ENCODE assay signal across 1 cellular context in the genomic region with DNA sequence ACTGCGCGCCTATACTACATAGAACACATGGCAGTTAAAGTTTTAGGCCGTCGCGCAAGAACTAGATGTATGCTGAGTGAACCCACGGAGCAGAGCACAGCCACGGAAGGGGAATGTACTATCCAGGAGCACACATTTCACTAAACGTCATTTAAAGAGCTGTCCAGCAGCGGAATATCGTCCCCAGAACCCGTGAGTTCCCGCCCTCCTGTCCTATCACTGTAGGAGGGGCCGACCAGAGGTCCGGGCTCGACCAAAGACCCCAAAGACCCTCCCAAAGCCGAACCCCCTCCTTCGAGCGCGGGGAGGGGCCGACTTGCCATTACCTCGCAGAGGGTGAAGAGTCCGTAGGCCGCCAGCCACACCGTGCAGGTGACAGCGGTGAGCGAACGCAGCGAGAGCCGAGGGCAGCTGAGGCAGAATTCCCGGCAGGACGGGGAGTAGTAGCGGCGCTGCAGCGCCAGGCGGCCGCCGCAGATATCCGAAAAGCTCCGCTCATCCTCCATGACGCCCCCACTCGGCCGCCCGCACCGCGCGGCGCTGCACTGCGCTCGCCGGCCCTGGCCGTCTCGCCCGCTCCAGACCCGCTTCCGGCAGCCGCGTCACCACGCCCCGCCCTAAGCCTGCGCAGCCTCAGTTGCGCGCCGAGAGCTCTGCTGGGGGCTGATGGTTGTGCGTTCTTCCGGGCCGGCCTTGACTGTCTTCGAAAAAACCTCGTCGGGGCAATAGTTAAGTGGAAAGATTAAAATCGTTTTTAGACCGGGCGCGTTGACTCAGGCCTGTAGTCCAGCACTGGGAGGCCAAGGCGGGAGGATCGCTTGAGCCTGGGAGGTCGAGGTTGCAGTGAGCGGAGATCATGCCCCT.
TF ChIP-seq lines count a peak whose summit lies in the region.

Gene PIGH (minus strand): TSS at position 571 of the 864 bp plus-strand sequence. CDS start 65 bp downstream, at position 506.

TF ChIP-seq in HepG2, 621 proteins besides CTCF, POLR2A, EP300 and RAD21 (continued from another document and continues in another):
- peak; percentile 68 for TF ChIP-seq PAXIP1 (CRISPR knock-in tag; conservative IDR thresholded peaks at IDR 0.05)
- TF ChIP-seq ZNF274 (CRISPR knock-in tag; IDR thresholded peaks at IDR 0.05) = 0 out of 2 replicates have a peak, but pooled peaks have one; percentile 25
- TF ChIP-seq UBTF (CRISPR knock-in tag; IDR thresholded peaks at IDR 0.05) = peak; percentile 96
- no peak for TF ChIP-seq ZBTB1 (CRISPR knock-in tag; IDR thresholded peaks at IDR 0.05; ENCODE audit: borderline replicate concordance)
- TF ChIP-seq U2AF2 (IDR thresholded peaks at IDR 0.05; ENCODE audit: low read depth, low read length) = no peak
- TF ChIP-seq ASH2L (IDR thresholded peaks at IDR 0.05; ENCODE audit: insufficient read length, low read depth, low read length) = peak; percentile 74
- TF ChIP-seq POLR2AphosphoS5 (IDR thresholded peaks at IDR 0.05; ENCODE audit: low read depth, low read length) = peak; percentile 76
- TF ChIP-seq ZNF672 (CRISPR knock-in tag; IDR thresholded peaks at IDR 0.05) = no peak
- no peak for TF ChIP-seq ZNF530 (CRISPR knock-in tag; IDR thresholded peaks at IDR 0.05; ENCODE audit: low read depth)
- TF ChIP-seq GATAD1 (CRISPR knock-in tag; IDR thresholded peaks at IDR 0.05) = peak; percentile 71; the same call in 1 of the 2 replicates
- no peak for TF ChIP-seq ZNF589 (CRISPR knock-in tag; conservative IDR thresholded peaks at IDR 0.05)
- TF ChIP-seq NFYC (CRISPR knock-in tag; IDR thresholded peaks at IDR 0.05) = no peak
- peak; percentile 92 for TF ChIP-seq RBM39 (IDR thresholded peaks at IDR 0.05; ENCODE audit: low read depth, low read length, poor library complexity, severe bottlenecking)
- TF ChIP-seq, protein P1, sequence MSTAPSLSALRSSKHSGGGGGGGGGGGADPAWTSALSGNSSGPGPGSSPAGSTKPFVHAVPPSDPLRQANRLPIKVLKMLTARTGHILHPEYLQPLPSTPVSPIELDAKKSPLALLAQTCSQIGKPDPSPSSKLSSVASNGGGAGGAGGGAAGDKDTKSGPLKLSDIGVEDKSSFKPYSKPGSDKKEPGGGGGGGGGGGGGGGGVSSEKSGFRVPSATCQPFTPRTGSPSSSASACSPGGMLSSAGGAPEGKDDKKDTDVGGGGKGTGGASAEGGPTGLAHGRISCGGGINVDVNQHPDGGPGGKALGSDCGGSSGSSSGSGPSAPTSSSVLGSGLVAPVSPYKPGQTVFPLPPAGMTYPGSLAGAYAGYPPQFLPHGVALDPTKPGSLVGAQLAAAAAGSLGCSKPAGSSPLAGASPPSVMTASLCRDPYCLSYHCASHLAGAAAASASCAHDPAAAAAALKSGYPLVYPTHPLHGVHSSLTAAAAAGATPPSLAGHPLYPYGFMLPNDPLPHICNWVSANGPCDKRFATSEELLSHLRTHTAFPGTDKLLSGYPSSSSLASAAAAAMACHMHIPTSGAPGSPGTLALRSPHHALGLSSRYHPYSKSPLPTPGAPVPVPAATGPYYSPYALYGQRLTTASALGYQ (CRISPR knock-in tag; IDR thresholded peaks at IDR 0.05) = no peak; the same call in 1 of the 2 replicates
- TF ChIP-seq ZNF10 (CRISPR knock-in tag; IDR thresholded peaks at IDR 0.05; ENCODE audit: borderline replicate concordance, low read depth) = no peak
- no peak for TF ChIP-seq JUNB (CRISPR knock-in tag; IDR thresholded peaks at IDR 0.05; ENCODE audit: borderline replicate concordance)
- 0 out of 2 replicates have a peak, but pooled peaks have one; percentile 73 for TF ChIP-seq NR1H2 (CRISPR knock-in tag; IDR thresholded peaks at IDR 0.05; ENCODE audit: borderline replicate concordance, low read depth)
- TF ChIP-seq ZNF616 (CRISPR knock-in tag; IDR thresholded peaks at IDR 0.05; ENCODE audit: low read depth) = no peak
- no peak for TF ChIP-seq CBX5 (CRISPR knock-in tag; IDR thresholded peaks at IDR 0.05; ENCODE audit: borderline replicate concordance)
- no peak for TF ChIP-seq ZNF550 (CRISPR knock-in tag; IDR thresholded peaks at IDR 0.05; ENCODE audit: borderline replicate concordance)
- no peak for TF ChIP-seq NBN (conservative IDR thresholded peaks at IDR 0.05)
- TF ChIP-seq, protein P2, sequence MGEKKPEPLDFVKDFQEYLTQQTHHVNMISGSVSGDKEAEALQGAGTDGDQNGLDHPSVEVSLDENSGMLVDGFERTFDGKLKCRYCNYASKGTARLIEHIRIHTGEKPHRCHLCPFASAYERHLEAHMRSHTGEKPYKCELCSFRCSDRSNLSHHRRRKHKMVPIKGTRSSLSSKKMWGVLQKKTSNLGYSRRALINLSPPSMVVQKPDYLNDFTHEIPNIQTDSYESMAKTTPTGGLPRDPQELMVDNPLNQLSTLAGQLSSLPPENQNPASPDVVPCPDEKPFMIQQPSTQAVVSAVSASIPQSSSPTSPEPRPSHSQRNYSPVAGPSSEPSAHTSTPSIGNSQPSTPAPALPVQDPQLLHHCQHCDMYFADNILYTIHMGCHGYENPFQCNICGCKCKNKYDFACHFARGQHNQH (CRISPR knock-in tag; IDR thresholded peaks at IDR 0.05) = no peak; the same call in 1 of the 2 replicates
- no peak for TF ChIP-seq KLF13 (CRISPR knock-in tag; IDR thresholded peaks at IDR 0.05)
- TF ChIP-seq, protein P3, sequence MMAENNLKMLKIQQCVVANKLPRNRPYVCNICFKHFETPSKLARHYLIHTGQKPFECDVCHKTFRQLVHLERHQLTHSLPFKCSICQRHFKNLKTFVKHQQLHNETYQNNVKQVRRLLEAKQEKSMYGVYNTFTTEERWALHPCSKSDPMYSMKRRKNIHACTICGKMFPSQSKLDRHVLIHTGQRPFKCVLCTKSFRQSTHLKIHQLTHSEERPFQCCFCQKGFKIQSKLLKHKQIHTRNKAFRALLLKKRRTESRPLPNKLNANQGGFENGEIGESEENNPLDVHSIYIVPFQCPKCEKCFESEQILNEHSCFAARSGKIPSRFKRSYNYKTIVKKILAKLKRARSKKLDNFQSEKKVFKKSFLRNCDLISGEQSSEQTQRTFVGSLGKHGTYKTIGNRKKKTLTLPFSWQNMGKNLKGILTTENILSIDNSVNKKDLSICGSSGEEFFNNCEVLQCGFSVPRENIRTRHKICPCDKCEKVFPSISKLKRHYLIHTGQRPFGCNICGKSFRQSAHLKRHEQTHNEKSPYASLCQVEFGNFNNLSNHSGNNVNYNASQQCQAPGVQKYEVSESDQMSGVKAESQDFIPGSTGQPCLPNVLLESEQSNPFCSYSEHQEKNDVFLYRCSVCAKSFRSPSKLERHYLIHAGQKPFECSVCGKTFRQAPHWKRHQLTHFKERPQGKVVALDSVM (CRISPR knock-in tag; IDR thresholded peaks at IDR 0.05) = peak; percentile 99
- peak; percentile 85; the same call in 1 of the 2 replicates for TF ChIP-seq ZNF788 (CRISPR knock-in tag; IDR thresholded peaks at IDR 0.05; ENCODE audit: borderline replicate concordance)
- no peak for TF ChIP-seq TCF12 (IDR thresholded peaks at IDR 0.05)
- TF ChIP-seq TCF12 (CRISPR knock-in tag; IDR thresholded peaks at IDR 0.05) = no peak
- no peak for TF ChIP-seq ZNF296 (CRISPR knock-in tag; conservative IDR thresholded peaks at IDR 0.05)
- no peak for TF ChIP-seq THRA (CRISPR knock-in tag; IDR thresholded peaks at IDR 0.05; ENCODE audit: borderline replicate concordance)
- TF ChIP-seq ZNF879 (CRISPR knock-in tag; IDR thresholded peaks at IDR 0.05) = no peak
- TF ChIP-seq, protein P4, sequence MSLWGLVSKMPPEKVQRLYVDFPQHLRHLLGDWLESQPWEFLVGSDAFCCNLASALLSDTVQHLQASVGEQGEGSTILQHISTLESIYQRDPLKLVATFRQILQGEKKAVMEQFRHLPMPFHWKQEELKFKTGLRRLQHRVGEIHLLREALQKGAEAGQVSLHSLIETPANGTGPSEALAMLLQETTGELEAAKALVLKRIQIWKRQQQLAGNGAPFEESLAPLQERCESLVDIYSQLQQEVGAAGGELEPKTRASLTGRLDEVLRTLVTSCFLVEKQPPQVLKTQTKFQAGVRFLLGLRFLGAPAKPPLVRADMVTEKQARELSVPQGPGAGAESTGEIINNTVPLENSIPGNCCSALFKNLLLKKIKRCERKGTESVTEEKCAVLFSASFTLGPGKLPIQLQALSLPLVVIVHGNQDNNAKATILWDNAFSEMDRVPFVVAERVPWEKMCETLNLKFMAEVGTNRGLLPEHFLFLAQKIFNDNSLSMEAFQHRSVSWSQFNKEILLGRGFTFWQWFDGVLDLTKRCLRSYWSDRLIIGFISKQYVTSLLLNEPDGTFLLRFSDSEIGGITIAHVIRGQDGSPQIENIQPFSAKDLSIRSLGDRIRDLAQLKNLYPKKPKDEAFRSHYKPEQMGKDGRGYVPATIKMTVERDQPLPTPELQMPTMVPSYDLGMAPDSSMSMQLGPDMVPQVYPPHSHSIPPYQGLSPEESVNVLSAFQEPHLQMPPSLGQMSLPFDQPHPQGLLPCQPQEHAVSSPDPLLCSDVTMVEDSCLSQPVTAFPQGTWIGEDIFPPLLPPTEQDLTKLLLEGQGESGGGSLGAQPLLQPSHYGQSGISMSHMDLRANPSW (CRISPR knock-in tag; IDR thresholded peaks at IDR 0.05; ENCODE audit: borderline replicate concordance) = no peak
- peak; percentile 66; the same call in 1 of the 2 replicates for TF ChIP-seq KLF11 (CRISPR knock-in tag; IDR thresholded peaks at IDR 0.05)
- peak; percentile 52; the same call in 1 of the 2 replicates for TF ChIP-seq ZNF160 (CRISPR knock-in tag; IDR thresholded peaks at IDR 0.05)
- no peak for TF ChIP-seq CHD2 (IDR thresholded peaks at IDR 0.05; ENCODE audit: low read depth, low read length)
- TF ChIP-seq MXI1 (IDR thresholded peaks at IDR 0.05; ENCODE audit: borderline replicate concordance, low read depth, low read length) = peak; percentile 55; the same call in 1 of the 3 replicates
- peak; percentile 77 for TF ChIP-seq HNRNPLL (IDR thresholded peaks at IDR 0.05; ENCODE audit: low read depth, low read length, poor library complexity, severe bottlenecking)
- no peak for TF ChIP-seq ZBTB21 (CRISPR knock-in tag; IDR thresholded peaks at IDR 0.05)
- TF ChIP-seq SOX5 (CRISPR knock-in tag; IDR thresholded peaks at IDR 0.05; ENCODE audit: borderline replicate concordance) = peak; percentile 22; the same call in 1 of the 2 replicates
- TF ChIP-seq HMGA1 (CRISPR knock-in tag; conservative IDR thresholded peaks at IDR 0.05) = no peak
- TF ChIP-seq, protein P5, sequence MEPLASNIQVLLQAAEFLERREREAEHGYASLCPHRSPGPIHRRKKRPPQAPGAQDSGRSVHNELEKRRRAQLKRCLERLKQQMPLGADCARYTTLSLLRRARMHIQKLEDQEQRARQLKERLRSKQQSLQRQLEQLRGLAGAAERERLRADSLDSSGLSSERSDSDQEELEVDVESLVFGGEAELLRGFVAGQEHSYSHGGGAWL (CRISPR knock-in tag; IDR thresholded peaks at IDR 0.05) = no peak; the same call in 1 of the 2 replicates
- TF ChIP-seq KAT7 (CRISPR knock-in tag; IDR thresholded peaks at IDR 0.05; ENCODE audit: borderline replicate concordance) = peak; percentile 95; the same call in 1 of the 2 replicates
- no peak for TF ChIP-seq SP2 (CRISPR knock-in tag; IDR thresholded peaks at IDR 0.05)
- TF ChIP-seq CREB1 (IDR thresholded peaks at IDR 0.05) = peak; percentile 89
- peak; percentile 13; the same call in 1 of the 2 replicates for TF ChIP-seq CREB1 (CRISPR knock-in tag; IDR thresholded peaks at IDR 0.05)
- peak; percentile 18 for TF ChIP-seq HNRNPK (IDR thresholded peaks at IDR 0.05; ENCODE audit: low read depth, low read length, poor library complexity, severe bottlenecking)
- no peak for TF ChIP-seq TEAD3 (CRISPR knock-in tag; optimal IDR thresholded peaks at IDR 0.05; ENCODE audit: borderline replicate concordance)
